In the genomic region with DNA sequence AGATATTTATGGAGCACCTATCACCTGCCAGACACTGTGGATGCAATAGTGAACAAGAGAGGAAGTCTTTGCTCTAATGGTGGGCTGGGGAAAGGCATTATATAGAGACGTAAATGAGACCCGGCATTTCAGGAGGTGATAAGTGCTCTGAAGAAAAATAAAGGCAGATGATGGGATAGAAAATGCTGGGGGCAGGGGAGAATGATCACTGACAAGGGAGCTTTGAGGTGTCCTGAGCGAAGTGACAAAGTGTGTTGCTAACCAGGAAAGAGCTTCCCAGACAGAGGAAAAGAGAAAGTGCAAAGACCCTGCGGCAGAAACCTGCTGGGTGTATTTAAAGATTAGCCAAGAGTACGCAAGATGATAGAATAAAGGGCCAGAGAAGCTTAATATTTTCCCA, we compare ENCODE assay signal across 28 cellular contexts.
DNase-seq lines count a peak whose midpoint lies in the region; ATAC-seq and TF ChIP-seq lines count a peak whose summit lies in the region.
"Had no signal": no experiment of that assay in that cellular context is flagged by ENCODE, and none has a peak within 500 bp of the region (broad histone marks: within the 10 kb centered on the region; RNA-seq: fewer than 3 reads in every experiment).

No MANE protein-coding gene starts in this region.

- DNase-seq in activated CD4-positive, alpha-beta T cell treated with anti-CD3 and anti-CD28 coated beads, Interleukin-2, amount 10 ng/mL, durations not matched to agents 24 days and 14 days, result peak; percentile 64
- no peak for DNase-seq in activated CD4-positive, alpha-beta T cell treated with anti-CD3 and anti-CD28 coated beads, Interleukin-2, amount 50 U/mL, for 4 hours
- no peak for DNase-seq in CD4-positive, alpha-beta T cell
- no peak for DNase-seq in activated CD8-positive, alpha-beta T cell treated with anti-CD3 and anti-CD28 coated beads, Interleukin-2, amount 10 ng/mL, durations not matched to agents 7 days and 5 days
- no peak for DNase-seq in naive thymus-derived CD4-positive, alpha-beta T cell
- DNase-seq in H7 (no peak), CD1c-positive myeloid dendritic cell (ENCODE audit: extremely low spot score) (no peak)
- DNase-seq: activated CD4-positive, alpha-beta T cell treated with anti-CD3 and anti-CD28 coated beads, Interleukin-2, amount 50 U/mL, for 1 hour; AML-193; amniotic stem cell; Calu3; endodermal cell; foreskin melanocyte; hippocampal formation; immature natural killer cell; MM.1S; NCI-H1436; NCI-H2107; NK-92 treated with Interleukin-12 subunit alpha and Interleukin-12 subunit beta, amount 100 ng/mL, for 24 hours; nucleus accumbens; Peyer's patch; psoas muscle; SJCRH30 had no signal

- no peaks in the 10 kb centered on the region for H3K36me3 ChIP-seq in naive thymus-derived CD4-positive, alpha-beta T cell (ENCODE audit: control insufficient read depth in 2 of 3, insufficient read depth in 3 of 3, low read length in 3 of 3)
- H3K36me3 ChIP-seq in H7 (replicated peaks; ENCODE audit: control insufficient read depth, insufficient read depth, low read length), result no peaks in the 10 kb centered on the region
- H3K36me3 ChIP-seq: breast epithelium, esophagus muscularis mucosa, Peyer's patch, SJCRH30 had no signal

- peaks cover 4% of the 10 kb centered on the region for H3K9me3 Mint-ChIP-seq in activated CD4-positive, alpha-beta T cell treated with anti-CD3 and anti-CD28 coated beads, Interleukin-2, amount 10 ng/mL, durations not matched to agents 24 days and 14 days
- no peaks in the 10 kb centered on the region for H3K9me3 Mint-ChIP-seq in CD4-positive, alpha-beta T cell
- H3K9me3 Mint-ChIP-seq in activated CD8-positive, alpha-beta T cell treated with anti-CD3 and anti-CD28 coated beads, Interleukin-2, amount 10 ng/mL, durations not matched to agents 7 days and 5 days (ENCODE audit: insufficient read depth), result no peaks in the 10 kb centered on the region
- no peaks in the 10 kb centered on the region for H3K9me3 Mint-ChIP-seq in naive thymus-derived CD4-positive, alpha-beta T cell
- H3K9me3 Mint-ChIP-seq: endodermal cell, type B pancreatic cell had no signal

- H3K4me1 ChIP-seq in naive thymus-derived CD4-positive, alpha-beta T cell (ENCODE audit: control insufficient read depth in 2 of 2, insufficient read depth in 2 of 2, low read length in 2 of 2), result peaks cover 77 to 94% of the 10 kb centered on the region in 2 donors
- H3K4me1 ChIP-seq: breast epithelium, esophagus muscularis mucosa, Peyer's patch, psoas muscle, SJCRH30 had no signal

- intact Hi-C loops in activated CD4-positive, alpha-beta T cell treated with anti-CD3 and anti-CD28 coated beads, Interleukin-2, amount 10 ng/mL, durations not matched to agents 24 days and 14 days (cut with micrococcal nuclease), result loop anchor here (2.0 to 5.0 kb wide), 6 partner anchors 35 to 1097 kb away; a partner anchor contains a TSS
- intact Hi-C loops in CD4-positive, alpha-beta T cell (cut with DNase I, micrococcal nuclease), result loop anchor here (2.0 to 5.0 kb wide), 2 partner anchors 13 to 34 kb away; no protein-coding TSS in a partner anchor
- intact Hi-C loops in naive thymus-derived CD4-positive, alpha-beta T cell (cut with micrococcal nuclease), result loop anchor here in 1 of 2 donors (1.0 to 5.0 kb wide), 2 partner anchors 13 to 1016 kb away; no protein-coding TSS in a partner anchor

- no peak for ATAC-seq in CD4-positive, alpha-beta T cell (ENCODE audit: poor library complexity)
- no peak for ATAC-seq in activated CD8-positive, alpha-beta T cell treated with anti-CD3 and anti-CD28 coated beads, Interleukin-2, amount 10 ng/mL, durations not matched to agents 7 days and 5 days
- no peak for ATAC-seq in naive thymus-derived CD4-positive, alpha-beta T cell
- no peak for ATAC-seq in GM21528 (IDR thresholded peaks at IDR 0.05; ENCODE audit: low FRiP score, unreplicated experiment)
- ATAC-seq: psoas muscle had no signal

- no peaks in the 10 kb centered on the region for H3K27me3 ChIP-seq in CD4-positive, alpha-beta T cell (ENCODE audit: control insufficient read depth, insufficient read depth, low read length)
- no peaks in the 10 kb centered on the region for H3K27me3 ChIP-seq in naive thymus-derived CD4-positive, alpha-beta T cell (ENCODE audit: control insufficient read depth in 2 of 2, insufficient read depth in 2 of 2, low read length in 2 of 2)
- no peaks in the 10 kb centered on the region for H3K27me3 ChIP-seq in H7 (ENCODE audit: control insufficient read depth, insufficient read depth, low read length)
- H3K27me3 ChIP-seq: breast epithelium, Peyer's patch, SJCRH30 had no signal

- POLR2A ChIA-PET in CD4-positive, alpha-beta T cell (lab: Charles Lee), result interaction anchor here (0.6 to 13.1 kb wide), 13 partner anchors 11 to 1096 kb away, joined by 3 to 468 read pairs (median 4); a partner anchor contains a TSS
- POLR2A ChIA-PET in activated CD8-positive, alpha-beta T cell treated with anti-CD3 and anti-CD28 coated beads, Interleukin-2, amount 10 ng/mL, durations not matched to agents 7 days and 5 days (lab: Charles Lee), result interaction anchor here (0.7 to 2.5 kb wide), 3 partner anchors 9 to 39 kb away, joined by 4 to 52 read pairs (median 6); no protein-coding TSS in a partner anchor
- POLR2A ChIA-PET in naive thymus-derived CD4-positive, alpha-beta T cell (lab: Charles Lee), result interaction anchor here (0.5 to 23.4 kb wide), 13 partner anchors 10 to 1673 kb away, joined by 3 to 413 read pairs (median 4); a partner anchor contains a TSS

- TF ChIP-seq CTCF in CD4-positive, alpha-beta T cell (IDR thresholded peaks at IDR 0.05), result no peak

- peaks cover under 1% of the 10 kb centered on the region for H3K36me3 Mint-ChIP-seq in activated CD4-positive, alpha-beta T cell treated with anti-CD3 and anti-CD28 coated beads, Interleukin-2, amount 10 ng/mL, durations not matched to agents 24 days and 14 days (ENCODE audit: low read depth)
- H3K36me3 Mint-ChIP-seq in CD4-positive, alpha-beta T cell (ENCODE audit: low read depth), result no peaks in the 10 kb centered on the region
- peaks cover 3% of the 10 kb centered on the region for H3K36me3 Mint-ChIP-seq in activated CD8-positive, alpha-beta T cell treated with anti-CD3 and anti-CD28 coated beads, Interleukin-2, amount 10 ng/mL, durations not matched to agents 7 days and 5 days (ENCODE audit: low read depth)
- H3K36me3 Mint-ChIP-seq in naive thymus-derived CD4-positive, alpha-beta T cell, result peaks cover 0 to 1% (median 0%) of the 10 kb centered on the region in 5 donors
- H3K36me3 Mint-ChIP-seq: memory B cell, type B pancreatic cell had no signal

- peak overlapping the region; percentile 28 for H3K4me3 ChIP-seq in naive thymus-derived CD4-positive, alpha-beta T cell (ENCODE audit: low read length)
- H3K4me3 ChIP-seq in H7 (ENCODE audit: insufficient read depth, low read depth, low read length), result no peak overlapping the region
- H3K4me3 ChIP-seq: breast epithelium, esophagus muscularis mucosa, Peyer's patch, psoas muscle, SJCRH30 had no signal

- H3K27me3 Mint-ChIP-seq in activated CD4-positive, alpha-beta T cell treated with anti-CD3 and anti-CD28 coated beads, Interleukin-2, amount 10 ng/mL, durations not matched to agents 24 days and 14 days, result no peaks in the 10 kb centered on the region
- no peaks in the 10 kb centered on the region for H3K27me3 Mint-ChIP-seq in CD4-positive, alpha-beta T cell
- no peaks in the 10 kb centered on the region for H3K27me3 Mint-ChIP-seq in activated CD8-positive, alpha-beta T cell treated with anti-CD3 and anti-CD28 coated beads, Interleukin-2, amount 10 ng/mL, durations not matched to agents 7 days and 5 days (ENCODE audit: low read depth)
- H3K27me3 Mint-ChIP-seq in naive thymus-derived CD4-positive, alpha-beta T cell, result no peaks in the 10 kb centered on the region
- H3K27me3 Mint-ChIP-seq: memory B cell had no signal

- peak overlapping the region; percentile 96 for H3K27ac Mint-ChIP-seq in activated CD4-positive, alpha-beta T cell treated with anti-CD3 and anti-CD28 coated beads, Interleukin-2, amount 10 ng/mL, durations not matched to agents 24 days and 14 days
- H3K27ac Mint-ChIP-seq in CD4-positive, alpha-beta T cell, result peak overlapping the region; percentile 93
- H3K27ac Mint-ChIP-seq in activated CD8-positive, alpha-beta T cell treated with anti-CD3 and anti-CD28 coated beads, Interleukin-2, amount 10 ng/mL, durations not matched to agents 7 days and 5 days, result peak overlapping the region; percentile 84
- peak overlapping the region; percentile 89 to 100 (median 97) for H3K27ac Mint-ChIP-seq in naive thymus-derived CD4-positive, alpha-beta T cell
- H3K27ac Mint-ChIP-seq: endodermal cell, memory B cell, type B pancreatic cell had no signal

- H3K4me1 Mint-ChIP-seq in activated CD4-positive, alpha-beta T cell treated with anti-CD3 and anti-CD28 coated beads, Interleukin-2, amount 10 ng/mL, durations not matched to agents 24 days and 14 days, result peaks cover 85% of the 10 kb centered on the region
- H3K4me1 Mint-ChIP-seq in CD4-positive, alpha-beta T cell (ENCODE audit: low read depth), result peaks cover 98% of the 10 kb centered on the region
- H3K4me1 Mint-ChIP-seq in activated CD8-positive, alpha-beta T cell treated with anti-CD3 and anti-CD28 coated beads, Interleukin-2, amount 10 ng/mL, durations not matched to agents 7 days and 5 days (ENCODE audit: low read depth), result peaks cover 89% of the 10 kb centered on the region
- peaks cover 47 to 99% (median 96%) of the 10 kb centered on the region in 7 donors for H3K4me1 Mint-ChIP-seq in naive thymus-derived CD4-positive, alpha-beta T cell
- H3K4me1 Mint-ChIP-seq: memory B cell had no signal

- CTCF ChIA-PET in CD4-positive, alpha-beta T cell (lab: Charles Lee), result no interaction called here
- CTCF ChIA-PET in activated CD8-positive, alpha-beta T cell treated with anti-CD3 and anti-CD28 coated beads, Interleukin-2, amount 10 ng/mL, durations not matched to agents 7 days and 5 days (lab: Charles Lee), result interaction anchor here (1.0 to 2.5 kb wide), 8 partner anchors 10 to 1090 kb away, joined by 3 to 21 read pairs (median 4); no protein-coding TSS in a partner anchor
- CTCF ChIA-PET in naive thymus-derived CD4-positive, alpha-beta T cell (lab: Charles Lee), result interaction anchor here (0.6 to 1.9 kb wide), 6 partner anchors 8 to 1016 kb away, joined by 3 to 7 read pairs (median 4); no protein-coding TSS in a partner anchor

- peak overlapping the region; percentile 74 for H3K4me3 Mint-ChIP-seq in activated CD4-positive, alpha-beta T cell treated with anti-CD3 and anti-CD28 coated beads, Interleukin-2, amount 10 ng/mL, durations not matched to agents 24 days and 14 days
- H3K4me3 Mint-ChIP-seq in CD4-positive, alpha-beta T cell, result peak overlapping the region; percentile 46
- H3K4me3 Mint-ChIP-seq in activated CD8-positive, alpha-beta T cell treated with anti-CD3 and anti-CD28 coated beads, Interleukin-2, amount 10 ng/mL, durations not matched to agents 7 days and 5 days, result peak overlapping the region; percentile 36
- peak overlapping the region; percentile 63 to 86 (median 80) for H3K4me3 Mint-ChIP-seq in naive thymus-derived CD4-positive, alpha-beta T cell
- H3K4me3 Mint-ChIP-seq: endodermal cell, memory B cell, type B pancreatic cell had no signal

- H3K27ac ChIP-seq in CD4-positive, alpha-beta T cell (ENCODE audit: low read depth, low read length), result peak overlapping the region; percentile 78
- peak overlapping the region; percentile 81 for H3K27ac ChIP-seq in naive thymus-derived CD4-positive, alpha-beta T cell (ENCODE audit: low read depth, low read length)
- H3K27ac ChIP-seq: breast epithelium, esophagus muscularis mucosa, psoas muscle, SJCRH30 had no signal

- no peaks in the 10 kb centered on the region for H3K9me3 ChIP-seq in CD4-positive, alpha-beta T cell (ENCODE audit: control insufficient read depth, low read length)
- no peaks in the 10 kb centered on the region for H3K9me3 ChIP-seq in naive thymus-derived CD4-positive, alpha-beta T cell (ENCODE audit: control insufficient read depth in 2 of 3, low read length in 3 of 3)
- H3K9me3 ChIP-seq: breast epithelium, esophagus muscularis mucosa, Peyer's patch, psoas muscle, SJCRH30 had no signal
